In the genomic region with DNA sequence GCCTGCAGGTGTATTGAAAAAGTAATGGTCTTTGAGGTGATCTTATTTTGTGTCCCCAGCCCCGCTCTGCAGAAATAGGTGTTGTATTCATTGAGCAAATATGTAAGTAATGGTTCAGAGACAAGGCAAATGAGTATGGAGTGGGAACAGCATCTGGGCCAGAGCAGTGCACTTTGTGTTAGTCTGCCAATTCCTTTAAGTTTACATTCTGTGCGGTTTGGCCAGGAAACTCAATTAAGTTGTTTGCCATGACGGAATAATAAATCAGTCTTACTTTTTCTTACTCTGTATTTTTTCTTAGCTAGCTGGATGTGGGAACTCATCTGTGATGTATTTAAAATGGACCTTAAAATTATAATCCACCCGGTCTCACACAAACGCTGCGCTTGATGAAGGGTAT, we compare ENCODE assay signal across 15 cellular contexts. TPM values are rescaled to one million over a fixed set of nuclear protein-coding genes. Genes with fewer than 3 reads are reported as not detected.
"Had no signal": no experiment of that assay in that cellular context is flagged by ENCODE, and none has a peak within 500 bp of the region (broad histone marks: within the 10 kb centered on the region; RNA-seq: fewer than 3 reads in every experiment).

No MANE protein-coding gene starts in this region.

- H3K9me3 ChIP-seq: esophagus muscularis mucosa, gastroesophageal sphincter, pancreas, stomach, testis, upper lobe of left lung had no signal

- H3K4me1 ChIP-seq: pancreas, testis, upper lobe of left lung had no signal

- H3K4me3 ChIP-seq: esophagus muscularis mucosa, gastroesophageal sphincter, neural progenitor cell, pancreas, stomach, testis, upper lobe of left lung had no signal

- H3K4me3 Mint-ChIP-seq: activated CD4-positive, alpha-beta T cell treated with anti-CD3 and anti-CD28 coated beads, Interleukin-2, amount 10 ng/mL, durations not matched to agents 7 days and 5 days; activated naive CD8-positive, alpha-beta T cell treated with anti-CD3 and anti-CD28 coated beads, Interleukin-2, amount 10 ng/mL, durations not matched to agents 7 days and 5 days; activated T-helper 1 cell treated with anti-CD3 and anti-CD28 coated beads, Interleukin-12 subunit alpha, Interleukin-12 subunit beta, Interleukin-2, Interleukin-4 antibody, amounts not matched to agents 30 ng/mL and 10 ng/mL and 1 ng/mL, durations not matched to agents 14 hours and 24 hours and 36 hours; neural progenitor cell; T-helper 2 cell treated with Interferon-gamma antibody and Interleukin-4, amounts not matched to agents 5 μg/mL and 100 μg/mL, for 36 hours had no signal

- DNase-seq: activated CD4-positive, alpha-beta T cell treated with anti-CD3 and anti-CD28 coated beads, Interleukin-2, amount 10 ng/mL, durations not matched to agents 7 days and 5 days; activated CD8-positive, alpha-beta memory T cell treated with anti-CD3 and anti-CD28 coated beads for 24 hours; activated naive CD8-positive, alpha-beta T cell treated with anti-CD3 and anti-CD28 coated beads, Interleukin-2, amount 10 ng/mL, durations not matched to agents 7 days and 5 days; anterior cingulate cortex; islet precursor cell; pancreas; stimulated activated CD4-positive, alpha-beta T cell treated with anti-CD3 and anti-CD28 coated beads, Interleukin-1b, Interleukin-23, amount 100 ng/mL, for 48 hours; stomach; testis; upper lobe of left lung had no signal

- H3K36me3 ChIP-seq: esophagus muscularis mucosa, gastroesophageal sphincter, neural progenitor cell, pancreas, stomach, upper lobe of left lung had no signal

- H3K9ac ChIP-seq: neural progenitor cell had no signal

- H3K27ac Mint-ChIP-seq: activated CD4-positive, alpha-beta T cell treated with anti-CD3 and anti-CD28 coated beads, Interleukin-2, amount 10 ng/mL, durations not matched to agents 7 days and 5 days; activated naive CD8-positive, alpha-beta T cell treated with anti-CD3 and anti-CD28 coated beads, Interleukin-2, amount 10 ng/mL, durations not matched to agents 7 days and 5 days; activated T-helper 1 cell treated with anti-CD3 and anti-CD28 coated beads, Interleukin-12 subunit alpha, Interleukin-12 subunit beta, Interleukin-2, Interleukin-4 antibody, amounts not matched to agents 30 ng/mL and 10 ng/mL and 1 ng/mL, durations not matched to agents 14 hours and 24 hours and 36 hours; neural progenitor cell; T-helper 2 cell treated with Interferon-gamma antibody and Interleukin-4, amounts not matched to agents 5 μg/mL and 100 μg/mL, for 36 hours had no signal

- H3K9me3 Mint-ChIP-seq: activated CD4-positive, alpha-beta T cell treated with anti-CD3 and anti-CD28 coated beads, Interleukin-2, amount 10 ng/mL, durations not matched to agents 7 days and 5 days; activated naive CD8-positive, alpha-beta T cell treated with anti-CD3 and anti-CD28 coated beads, Interleukin-2, amount 10 ng/mL, durations not matched to agents 7 days and 5 days; activated T-helper 1 cell treated with anti-CD3 and anti-CD28 coated beads, Interleukin-12 subunit alpha, Interleukin-12 subunit beta, Interleukin-2, Interleukin-4 antibody, amounts not matched to agents 30 ng/mL and 10 ng/mL and 1 ng/mL, durations not matched to agents 14 hours and 24 hours and 36 hours; T-helper 2 cell treated with Interferon-gamma antibody and Interleukin-4, amounts not matched to agents 5 μg/mL and 100 μg/mL, for 36 hours had no signal

- H3K36me3 Mint-ChIP-seq: activated naive CD8-positive, alpha-beta T cell treated with anti-CD3 and anti-CD28 coated beads, Interleukin-2, amount 10 ng/mL, durations not matched to agents 7 days and 5 days had no signal

- H3K27me3 ChIP-seq: esophagus muscularis mucosa, gastroesophageal sphincter, neural progenitor cell, pancreas, stomach, testis, upper lobe of left lung had no signal

- ATAC-seq: gastroesophageal sphincter, pancreas had no signal

- H3K4me1 Mint-ChIP-seq: activated CD4-positive, alpha-beta T cell treated with anti-CD3 and anti-CD28 coated beads, Interleukin-2, amount 10 ng/mL, durations not matched to agents 7 days and 5 days; activated naive CD8-positive, alpha-beta T cell treated with anti-CD3 and anti-CD28 coated beads, Interleukin-2, amount 10 ng/mL, durations not matched to agents 7 days and 5 days; neural progenitor cell had no signal

RNA-seq across cellular contexts. Expression of a gene that starts 12.6 kb away (rescaled TPM):
- total RNA-seq: activated CD4-positive, alpha-beta T cell treated with anti-CD3 and anti-CD28 coated beads, Interleukin-2, amount 10 ng/mL, durations not matched to agents 7 days and 5 days; activated naive CD8-positive, alpha-beta T cell treated with anti-CD3 and anti-CD28 coated beads, Interleukin-2, amount 10 ng/mL, durations not matched to agents 7 days and 5 days had no signal
